ENCODE assay signal across 1 cellular context in genomic region chr6:32147401-32148132, GRCh38.
TF ChIP-seq lines count a peak whose summit lies in the region.

No MANE protein-coding gene starts in this region.

TF ChIP-seq in K562, 482 proteins besides CTCF, POLR2A, EP300 and RAD21:
- TF ChIP-seq MAFF (IDR thresholded peaks at IDR 0.05; ENCODE audit: low read length), result no peak
- TF ChIP-seq TRIM24 (IDR thresholded peaks at IDR 0.05), result 0 out of 4 replicates have a peak, but pooled peaks of 1 of the 2 experiments have one; percentile 50
- no peak for TF ChIP-seq ARID2 (IDR thresholded peaks at IDR 0.05)
- no peak for TF ChIP-seq MBD1 (CRISPR knock-in tag; IDR thresholded peaks at IDR 0.05)
- peak; percentile 46; the same call in 1 of the 2 replicates for TF ChIP-seq TRIM28 (IDR thresholded peaks at IDR 0.05)
- no peak for TF ChIP-seq ZNF444 (CRISPR knock-in tag; IDR thresholded peaks at IDR 0.05)
- no peak for TF ChIP-seq GABPB1 (CRISPR knock-in tag; IDR thresholded peaks at IDR 0.05)
- TF ChIP-seq ZNF584 (CRISPR knock-in tag; IDR thresholded peaks at IDR 0.05; ENCODE audit: low read depth), result no peak
- no peak for TF ChIP-seq KAT7 (CRISPR knock-in tag; IDR thresholded peaks at IDR 0.05; ENCODE audit: borderline replicate concordance)
- TF ChIP-seq RBM14 (IDR thresholded peaks at IDR 0.05; ENCODE audit: borderline replicate concordance, insufficient read depth, low read depth, low read length), result no peak
- TF ChIP-seq ZNF24 (IDR thresholded peaks at IDR 0.05), result no peak
- no peak for TF ChIP-seq ZBTB7A (IDR thresholded peaks at IDR 0.05; ENCODE audit: borderline replicate concordance, control insufficient read depth, low read depth, low read length)
- peak; percentile 78 for TF ChIP-seq ZNF316 (IDR thresholded peaks at IDR 0.05)
- TF ChIP-seq THAP12 (CRISPR knock-in tag; IDR thresholded peaks at IDR 0.05), result no peak
- TF ChIP-seq NR0B1 (IDR thresholded peaks at IDR 0.05; ENCODE audit: partially characterized antibody), result no peak
- no peak for TF ChIP-seq STAG1 (CRISPR knock-in tag; IDR thresholded peaks at IDR 0.05; ENCODE audit: borderline replicate concordance)
- no peak for TF ChIP-seq TCF15 (CRISPR knock-in tag; IDR thresholded peaks at IDR 0.05)
- no peak for TF ChIP-seq ZKSCAN3 (CRISPR knock-in tag; IDR thresholded peaks at IDR 0.05)
- TF ChIP-seq L3MBTL2 (IDR thresholded peaks at IDR 0.05), result no peak
- TF ChIP-seq MED1 (CRISPR knock-in tag; IDR thresholded peaks at IDR 0.05; ENCODE audit: borderline replicate concordance), result no peak
